ENCODE assay signal across 13 cellular contexts in genomic region chr9:136563646-136564321, GRCh38. TPM values are rescaled to one million over a fixed set of nuclear protein-coding genes. Genes with fewer than 3 reads are reported as not detected.
DNase-seq lines count a peak whose midpoint lies in the region; ATAC-seq and TF ChIP-seq lines count a peak whose summit lies in the region.
"Had no signal": no experiment of that assay in that cellular context is flagged by ENCODE, and none has a peak within 500 bp of the region (broad histone marks: within the 10 kb centered on the region; RNA-seq: fewer than 3 reads in every experiment).

No MANE protein-coding gene starts in this region.

- H3K4me1 Mint-ChIP-seq in activated CD4-positive, alpha-beta T cell treated with anti-CD3 and anti-CD28 coated beads, Interleukin-2, amount 10 ng/mL, durations not matched to agents 7 days and 5 days: no peaks in the 10 kb centered on the region
- H3K4me1 Mint-ChIP-seq: central memory CD8-positive, alpha-beta T cell had no signal

- H3K9me3 ChIP-seq in DND-41 (ENCODE audit: insufficient read depth, low read length, severe bottlenecking): peaks cover 8% of the 10 kb centered on the region
- H3K9me3 ChIP-seq in liver (ENCODE audit: control insufficient read depth in 4 of 4, low read length in 3 of 4): no peaks in the 10 kb centered on the region

- 82% methylated on average over 19 of the region's 19 CpGs for WGBS in liver

- H3K27me3 ChIP-seq in DND-41 (ENCODE audit: insufficient read depth, low read length, poor library complexity) (no peaks in the 10 kb centered on the region), liver (ENCODE audit: control insufficient read depth in 4 of 4, insufficient read depth in 4 of 4, low read length in 3 of 4) (no peaks in the 10 kb centered on the region)

- H4K20me1 ChIP-seq in DND-41 (ENCODE audit: insufficient read depth, low read length): no peaks in the 10 kb centered on the region

- peaks cover 10% of the 10 kb centered on the region for H3K9me3 Mint-ChIP-seq in activated CD4-positive, alpha-beta T cell treated with anti-CD3 and anti-CD28 coated beads, Interleukin-2, amount 10 ng/mL, durations not matched to agents 7 days and 5 days
- H3K9me3 Mint-ChIP-seq: central memory CD8-positive, alpha-beta T cell; effector memory CD8-positive, alpha-beta T cell had no signal

- H3K79me2 ChIP-seq in DND-41 (ENCODE audit: insufficient read depth, low read length): no peaks in the 10 kb centered on the region

- H3K27ac ChIP-seq in DND-41 (ENCODE audit: low read length): peak overlapping the region; percentile 47
- H3K27ac ChIP-seq in angular gyrus (ENCODE audit: low read depth, low read length): peak overlapping the region; percentile 46
- peak overlapping the region; percentile 61 to 70 for H3K27ac ChIP-seq in liver (ENCODE audit: low read depth in 1 of 2, low read length in 2 of 2)
- peak overlapping the region in 15 of 21 experiments; percentile 14 to 83 (median 55) for H3K27ac ChIP-seq in skin epidermis
- H3K27ac ChIP-seq: SJCRH30 had no signal

- CTCF ChIA-PET in activated CD4-positive, alpha-beta T cell treated with anti-CD3 and anti-CD28 coated beads, Interleukin-2, amount 10 ng/mL, durations not matched to agents 7 days and 5 days (lab: Charles Lee): interaction anchor here (0.6 to 2.0 kb wide), 5 partner anchors 9 to 807 kb away, joined by 3 to 5 read pairs (median 4); no protein-coding TSS in a partner anchor

- no peak overlapping the region for H3K4me3 ChIP-seq in DND-41 (ENCODE audit: low read depth in 1 of 2, low read length in 2 of 2)
- H3K4me3 ChIP-seq in liver (ENCODE audit: low read depth in 1 of 3, low read length in 3 of 3): no peak overlapping the region
- no peak overlapping the region for H3K4me3 ChIP-seq in skin epidermis
- H3K4me3 ChIP-seq: SJCRH30 had no signal

- H3K36me3 ChIP-seq in DND-41 (ENCODE audit: insufficient read depth, low read length) (no peaks in the 10 kb centered on the region), liver (ENCODE audit: control insufficient read depth in 4 of 4, insufficient read depth in 3 of 4, low read depth in 1 of 4, low read length in 3 of 4) (no peaks in the 10 kb centered on the region)
- H3K36me3 ChIP-seq: SJCRH30 had no signal

- no peak overlapping the region for H3K4me3 Mint-ChIP-seq in activated CD4-positive, alpha-beta T cell treated with anti-CD3 and anti-CD28 coated beads, Interleukin-2, amount 10 ng/mL, durations not matched to agents 7 days and 5 days
- H3K4me3 Mint-ChIP-seq: central memory CD8-positive, alpha-beta T cell; effector memory CD8-positive, alpha-beta T cell had no signal

- no peak overlapping the region for H3K27ac Mint-ChIP-seq in activated CD4-positive, alpha-beta T cell treated with anti-CD3 and anti-CD28 coated beads, Interleukin-2, amount 10 ng/mL, durations not matched to agents 7 days and 5 days
- H3K27ac Mint-ChIP-seq: effector memory CD8-positive, alpha-beta T cell had no signal

- no peak overlapping the region for H3K9ac ChIP-seq in DND-41 (ENCODE audit: low read depth, low read length)
- H3K9ac ChIP-seq in liver (ENCODE audit: low read depth in 1 of 2, low read length in 2 of 2): no peak overlapping the region

- H3K4me2 ChIP-seq in DND-41 (ENCODE audit: insufficient read depth, low read length): no peak overlapping the region

- peaks cover 2% of the 10 kb centered on the region for H3K36me3 Mint-ChIP-seq in activated CD4-positive, alpha-beta T cell treated with anti-CD3 and anti-CD28 coated beads, Interleukin-2, amount 10 ng/mL, durations not matched to agents 7 days and 5 days (ENCODE audit: low read depth)

- TF ChIP-seq CTCF in DND-41 (IDR thresholded peaks at IDR 0.05; ENCODE audit: borderline replicate concordance, extremely low read depth, low read length, poor library complexity, severe bottlenecking) (no peak), liver (IDR thresholded peaks at IDR 0.05; ENCODE audit: low read depth, low read length, missing input control) (no peak)

- no peak for TF ChIP-seq RAD21 in liver (IDR thresholded peaks at IDR 0.05)

- DNase-seq in DND-41: no peak
- DNase-seq in amniotic stem cell (lab: John Stamatoyannopoulos, UW): no peak
- no peak for DNase-seq in activated CD4-positive, alpha-beta T cell treated with anti-CD3 and anti-CD28 coated beads, Interleukin-2, amount 10 ng/mL, durations not matched to agents 7 days and 5 days
- no peak for DNase-seq in NCI-H82 treated with DMSO at 0.1 percent for 48 hours (lab: John Stamatoyannopoulos, UW; ENCODE audit: unreplicated experiment)
- no peak for DNase-seq in NCI-H1092 treated with DMSO at 0.1 percent for 48 hours (lab: John Stamatoyannopoulos, UW)
- DNase-seq: effector memory CD8-positive, alpha-beta T cell; NCI-H2029; SJCRH30; T-helper 2 cell had no signal

- H3K27me3 Mint-ChIP-seq in activated CD4-positive, alpha-beta T cell treated with anti-CD3 and anti-CD28 coated beads, Interleukin-2, amount 10 ng/mL, durations not matched to agents 7 days and 5 days: peaks cover 2% of the 10 kb centered on the region
- H3K27me3 Mint-ChIP-seq: central memory CD8-positive, alpha-beta T cell; effector memory CD8-positive, alpha-beta T cell had no signal

- POLR2A ChIA-PET in activated CD4-positive, alpha-beta T cell treated with anti-CD3 and anti-CD28 coated beads, Interleukin-2, amount 10 ng/mL, durations not matched to agents 7 days and 5 days (lab: Charles Lee): no interaction called here

- peaks cover 8% of the 10 kb centered on the region for H3K4me1 ChIP-seq in DND-41 (ENCODE audit: insufficient read depth, low read length)
- peaks cover 3 to 28% (median 13%) of the 10 kb centered on the region in 4 donors for H3K4me1 ChIP-seq in liver (ENCODE audit: control insufficient read depth in 4 of 4, insufficient read depth in 4 of 4, low read length in 3 of 4)

- H2AFZ ChIP-seq in DND-41 (ENCODE audit: low read depth, low read length): no peak overlapping the region

- no peak for ATAC-seq in DND-41 (ENCODE audit: insufficient read depth, low read depth)

TF ChIP-seq in liver, 16 proteins besides CTCF, POLR2A, EP300 and RAD21:
- TF ChIP-seq HNF4A (conservative IDR thresholded peaks at IDR 0.05) (no peak), TAF1 (conservative IDR thresholded peaks at IDR 0.05) (no peak), EGR1 (IDR thresholded peaks at IDR 0.05; ENCODE audit: low read depth in 2 of 2) (no peak), REST (IDR thresholded peaks at IDR 0.05) (no peak), GABPA (IDR thresholded peaks at IDR 0.05 in 1 of 2, conservative IDR thresholded peaks at IDR 0.05 in 1 of 2) (no peak), JUND (IDR thresholded peaks at IDR 0.05) (no peak)

RNA-seq across cellular contexts. Expression of gene NOTCH1, which starts 17.9 kb away (rescaled TPM):
- 10 to 100 TPM in 1 of 2 donors, 1 to 10 TPM in 1; 9.4 to 22.3 TPM for total RNA-seq in liver
- 1 to 10 TPM; 2.4 to 7.5 TPM for polyA plus RNA-seq in liver
- total RNA-seq in activated CD4-positive, alpha-beta T cell treated with anti-CD3 and anti-CD28 coated beads, Interleukin-2, amount 10 ng/mL, durations not matched to agents 7 days and 5 days: 10 to 100 TPM; 73.6 to 74.4 TPM
